Comparison of ENCODE assay signal across 16 cellular contexts in the genomic region with DNA sequence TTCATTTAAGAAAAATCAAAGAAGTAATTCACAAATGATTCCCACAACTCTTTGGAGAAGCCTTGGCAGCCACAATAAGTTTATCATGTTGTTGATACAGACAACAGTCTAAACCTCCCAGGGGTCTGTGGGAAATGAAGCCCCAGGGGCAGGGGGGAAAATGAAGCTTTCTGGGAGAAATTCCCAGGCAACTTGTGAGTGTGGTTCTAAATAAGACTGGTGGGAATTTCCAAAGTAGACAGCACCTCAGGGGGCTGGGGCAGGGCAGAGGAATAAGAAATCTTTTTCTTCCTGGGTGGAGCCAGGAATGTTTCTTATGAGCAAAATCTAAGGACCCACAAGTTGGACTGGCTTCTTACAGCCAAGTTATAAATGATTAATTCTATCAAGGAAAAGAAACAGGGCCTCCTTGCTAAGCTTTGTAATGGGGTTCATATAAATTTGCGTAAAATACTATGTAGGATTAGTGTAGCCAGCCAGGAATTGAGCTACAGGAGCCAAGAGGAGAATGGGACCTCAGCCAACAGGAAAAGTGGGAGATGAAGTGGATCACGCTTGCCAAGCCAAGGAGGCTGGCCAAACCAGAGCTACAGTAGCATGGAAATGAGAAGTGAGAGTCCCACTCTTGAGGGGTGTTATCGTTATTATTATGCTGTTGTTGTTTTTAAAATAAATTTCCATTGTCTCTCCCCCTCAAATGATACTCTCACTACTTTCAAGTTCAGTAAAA.
DNase-seq lines count a peak whose midpoint lies in the region; ATAC-seq and TF ChIP-seq lines count a peak whose summit lies in the region.
"Had no signal": no experiment of that assay in that cellular context is flagged by ENCODE, and none has a peak within 500 bp of the region (broad histone marks: within the 10 kb centered on the region; RNA-seq: fewer than 3 reads in every experiment).

No MANE protein-coding gene starts in this region.

- TF ChIP-seq CTCF in epithelial cell of esophagus (IDR thresholded peaks at IDR 0.05; ENCODE audit: insufficient read depth, low read depth, low read length, missing control alignments) = no peak
- TF ChIP-seq CTCF in nephron (IDR thresholded peaks at IDR 0.05; ENCODE audit: unreplicated experiment in 3 of 3) = no peak

- DNase-seq in Ammon's horn (ENCODE audit: low spot score) (peak; percentile 8), NCI-H2107 treated with DMSO at 0.1 percent for 48 hours (lab: John Stamatoyannopoulos, UW; ENCODE audit: unreplicated experiment) (peak; percentile 32), epithelial cell of esophagus (ENCODE audit: low read depth) (peak; percentile 19), iPS-NIHi11 (ENCODE audit: low spot score) (no peak)
- DNase-seq in activated T-cell treated with anti-CD3 and anti-CD28 coated beads, Interleukin-2, amount 50 U/mL, for 24 hours = no peak
- DNase-seq in stimulated activated CD8-positive, alpha-beta memory T cell treated with anti-CD3 and anti-CD28 coated beads, Interleukin-4, amount 100 ng/mL, for 48 hours = no peak
- DNase-seq: ACHN; activated CD4-positive, CD25-positive, alpha-beta regulatory T cell treated with anti-CD3 and anti-CD28 coated beads, Interleukin-2, amount 50 U/mL, for 72 hours; DMS153; H9; naive B cell; NCI-H1436 treated with DMSO at 0.1 percent for 48 hours; stimulated activated CD4-positive, alpha-beta T cell treated with anti-CD3 and anti-CD28 coated beads, Interleukin-12 subunit alpha, Interleukin-12 subunit beta, amount 100 ng/mL, for 4 hours had no signal

- no peaks in the 10 kb centered on the region for H3K27me3 Mint-ChIP-seq in nephron (ENCODE audit: low read depth)
- peaks cover 19% of the 10 kb centered on the region for H3K27me3 Mint-ChIP-seq in activated T-cell treated with anti-CD3 and anti-CD28 coated beads, Interleukin-2, amount 50 U/mL, for 24 hours

- H3K4me3 Mint-ChIP-seq in nephron = peak overlapping the region in 1 of 3 experiments; percentile 16
- H3K4me3 Mint-ChIP-seq in activated T-cell treated with anti-CD3 and anti-CD28 coated beads, Interleukin-2, amount 50 U/mL, for 24 hours = no peak overlapping the region
- H3K4me3 Mint-ChIP-seq: H9, naive B cell had no signal

- no peaks in the 10 kb centered on the region for H3K9me3 Mint-ChIP-seq in nephron
- no peaks in the 10 kb centered on the region for H3K9me3 Mint-ChIP-seq in activated T-cell treated with anti-CD3 and anti-CD28 coated beads, Interleukin-2, amount 50 U/mL, for 24 hours
- H3K9me3 Mint-ChIP-seq: H9 had no signal

- no peak for ATAC-seq in GM19035 (IDR thresholded peaks at IDR 0.05; ENCODE audit: unreplicated experiment)
- ATAC-seq: GM12878 had no signal

- no peak overlapping the region for H3K4me3 ChIP-seq in epithelial cell of esophagus (ENCODE audit: low read length)
- H3K4me3 ChIP-seq: GM12878 had no signal

- H3K36me3 Mint-ChIP-seq in nephron (ENCODE audit: low read depth) = no peaks in the 10 kb centered on the region
- H3K36me3 Mint-ChIP-seq in activated T-cell treated with anti-CD3 and anti-CD28 coated beads, Interleukin-2, amount 50 U/mL, for 24 hours (ENCODE audit: low read depth) = no peaks in the 10 kb centered on the region
- H3K36me3 Mint-ChIP-seq: naive B cell had no signal

- peak overlapping the region; percentile 68 to 89 (median 84) for H3K27ac Mint-ChIP-seq in nephron
- no peak overlapping the region for H3K27ac Mint-ChIP-seq in activated T-cell treated with anti-CD3 and anti-CD28 coated beads, Interleukin-2, amount 50 U/mL, for 24 hours

- H3K4me1 Mint-ChIP-seq in nephron = peaks cover 55% of the 10 kb centered on the region
- no peaks in the 10 kb centered on the region for H3K4me1 Mint-ChIP-seq in activated T-cell treated with anti-CD3 and anti-CD28 coated beads, Interleukin-2, amount 50 U/mL, for 24 hours (ENCODE audit: low read depth)
- H3K4me1 Mint-ChIP-seq: naive B cell had no signal

Comparison
In these comparisons a context has a peak if more than half of its experiments do, and no peak if none do; other contexts are left out.
1. DNase-seq: peak in Ammon's horn (single experiment), NCI-H2107 treated with DMSO at 0.1 percent for 48 hours (single experiment) and epithelial cell of esophagus (single experiment); none in iPS-NIHi11 (single experiment), activated T-cell treated with anti-CD3 and anti-CD28 coated beads, Interleukin-2, amount 50 U/mL, for 24 hours (single experiment) and stimulated activated CD8-positive, alpha-beta memory T cell treated with anti-CD3 and anti-CD28 coated beads, Interleukin-4, amount 100 ng/mL, for 48 hours (single experiment).